In the genomic region with DNA sequence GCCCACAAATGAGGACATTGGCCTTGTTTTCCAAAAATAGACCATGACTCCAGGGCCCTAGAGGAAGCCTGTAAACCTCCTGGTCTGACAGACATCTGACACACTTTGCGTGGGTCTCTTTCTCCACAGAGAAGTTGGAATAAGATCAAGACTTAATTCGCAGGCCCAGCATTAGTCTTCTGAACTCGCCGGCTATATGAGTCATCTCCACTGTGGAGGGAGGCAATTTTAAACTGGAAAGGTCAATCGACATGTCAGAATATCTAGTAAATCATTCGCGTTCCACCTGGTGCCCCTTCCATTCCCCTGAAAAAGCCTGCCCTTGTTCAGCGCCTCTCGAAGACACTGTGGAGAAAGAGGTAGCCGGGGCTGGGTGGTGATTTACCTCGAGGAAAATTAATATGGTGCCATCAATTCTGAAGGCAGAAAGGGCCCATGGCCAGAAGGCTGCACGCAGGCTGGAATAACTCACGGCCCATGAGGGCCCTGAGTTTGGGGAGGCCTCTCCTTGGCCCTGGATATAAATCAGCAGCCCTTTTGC, we compare ENCODE assay signal across 8 cellular contexts.
DNase-seq lines count a peak whose midpoint lies in the region; ATAC-seq and TF ChIP-seq lines count a peak whose summit lies in the region.

No MANE protein-coding gene starts in this region.

- H4K20me1 ChIP-seq in Karpas-422 (ENCODE audit: insufficient read depth, low read depth, low read length) = no peaks in the 10 kb centered on the region

- H3K9me3 Mint-ChIP-seq in activated naive CD4-positive, alpha-beta T cell treated with anti-CD3 and anti-CD28 coated beads, Interleukin-2, amount 50 U/mL, for 72 hours = no peaks in the 10 kb centered on the region
- no peaks in the 10 kb centered on the region for H3K9me3 Mint-ChIP-seq in activated naive CD8-positive, alpha-beta T cell treated with anti-CD3 and anti-CD28 coated beads, Interleukin-2, amount 50 U/mL, for 24 hours

- no peaks in the 10 kb centered on the region for H3K27me3 ChIP-seq in thoracic aorta (replicated peaks; ENCODE audit: insufficient read depth)
- H3K27me3 ChIP-seq in ascending aorta = no peaks in the 10 kb centered on the region
- H3K27me3 ChIP-seq in Karpas-422 (ENCODE audit: low read length) = no peaks in the 10 kb centered on the region

- no peaks in the 10 kb centered on the region for H3K9me3 ChIP-seq in thoracic aorta
- no peaks in the 10 kb centered on the region for H3K9me3 ChIP-seq in ascending aorta
- no peaks in the 10 kb centered on the region for H3K9me3 ChIP-seq in Karpas-422 (ENCODE audit: low read length)

- H3K27ac ChIP-seq in thoracic aorta (no peak overlapping the region), ascending aorta (peak overlapping the region in 1 of 2 donors; percentile 51), Karpas-422 (ENCODE audit: low read length) (no peak overlapping the region)

- no peak overlapping the region for H3K4me2 ChIP-seq in Karpas-422 (ENCODE audit: low read depth, low read length, poor library complexity, severe bottlenecking)

- H3K4me1 ChIP-seq in thoracic aorta (ENCODE audit: control insufficient read depth in 1 of 2, low read depth in 2 of 2) (peaks cover 0 to 19% of the 10 kb centered on the region in 2 donors), ascending aorta (peaks cover 4 to 12% of the 10 kb centered on the region in 2 donors), Karpas-422 (ENCODE audit: low read length) (peaks cover 8% of the 10 kb centered on the region)

- H3K36me3 ChIP-seq in thoracic aorta (no peaks in the 10 kb centered on the region), ascending aorta (peaks cover 3 to 4% of the 10 kb centered on the region in 2 donors), Karpas-422 (ENCODE audit: insufficient read depth, low read length) (no peaks in the 10 kb centered on the region)

- no peak for DNase-seq in activated naive CD4-positive, alpha-beta T cell treated with anti-CD3 and anti-CD28 coated beads, Interleukin-2, amount 50 U/mL, for 72 hours (ENCODE audit: low spot score in 2 of 2)
- no peak for DNase-seq in activated naive CD4-positive, alpha-beta T cell (lab: John Stamatoyannopoulos, UW)
- no peak for DNase-seq in activated naive CD8-positive, alpha-beta T cell treated with anti-CD3 and anti-CD28 coated beads, Interleukin-2, amount 50 U/mL, for 24 hours
- DNase-seq in kidney tubule cell (ENCODE audit: low spot score) (peak; percentile 90), thoracic aorta (ENCODE audit: low spot score) (no peak), ascending aorta (ENCODE audit: low spot score in 2 of 2) (no peak), Karpas-422 (no peak)

- intact Hi-C loops in ascending aorta (cut with DNase I) = no loop called here

- no peaks in the 10 kb centered on the region for H3K9me2 ChIP-seq in Karpas-422 (replicated peaks; ENCODE audit: insufficient read depth, low read length)

- peaks cover 0 to 5% of the 10 kb centered on the region in 2 donors for H3K36me3 Mint-ChIP-seq in activated naive CD4-positive, alpha-beta T cell treated with anti-CD3 and anti-CD28 coated beads, Interleukin-2, amount 50 U/mL, for 72 hours
- peaks cover 18% of the 10 kb centered on the region for H3K36me3 Mint-ChIP-seq in activated naive CD8-positive, alpha-beta T cell treated with anti-CD3 and anti-CD28 coated beads, Interleukin-2, amount 50 U/mL, for 24 hours (ENCODE audit: low read depth)

- peaks cover 89% of the 10 kb centered on the region for H3K4me1 Mint-ChIP-seq in activated naive CD8-positive, alpha-beta T cell treated with anti-CD3 and anti-CD28 coated beads, Interleukin-2, amount 50 U/mL, for 24 hours

- H3K4me3 Mint-ChIP-seq in activated naive CD8-positive, alpha-beta T cell treated with anti-CD3 and anti-CD28 coated beads, Interleukin-2, amount 50 U/mL, for 24 hours = no peak overlapping the region

- H2AFZ ChIP-seq in Karpas-422 (ENCODE audit: low read length) = no peak overlapping the region

- H3K27ac Mint-ChIP-seq in activated naive CD4-positive, alpha-beta T cell treated with anti-CD3 and anti-CD28 coated beads, Interleukin-2, amount 50 U/mL, for 72 hours = peak overlapping the region; percentile 71 to 87
- peak overlapping the region; percentile 72 for H3K27ac Mint-ChIP-seq in activated naive CD8-positive, alpha-beta T cell treated with anti-CD3 and anti-CD28 coated beads, Interleukin-2, amount 50 U/mL, for 24 hours

- peak in 1 of 2 donors; percentile 39 for ATAC-seq in activated naive CD4-positive, alpha-beta T cell treated with anti-CD3 and anti-CD28 coated beads, Interleukin-2, amount 50 U/mL, for 72 hours
- peak; percentile 46 for ATAC-seq in activated naive CD8-positive, alpha-beta T cell treated with anti-CD3 and anti-CD28 coated beads, Interleukin-2, amount 50 U/mL, for 24 hours
- ATAC-seq in thoracic aorta (ENCODE audit: insufficient number of reproducible peaks, low FRiP score, low read depth) (peak; percentile 47), GM19463 (IDR thresholded peaks at IDR 0.05; ENCODE audit: unreplicated experiment) (no peak)

- H3K79me2 ChIP-seq in Karpas-422 (ENCODE audit: low read length) = no peaks in the 10 kb centered on the region

- TF ChIP-seq CTCF in thoracic aorta (IDR thresholded peaks at IDR 0.05) (no peak), ascending aorta (IDR thresholded peaks at IDR 0.05) (no peak)

- no peak overlapping the region for H3K4me3 ChIP-seq in thoracic aorta
- H3K4me3 ChIP-seq in ascending aorta = no peak overlapping the region
- no peak overlapping the region for H3K4me3 ChIP-seq in Karpas-422 (ENCODE audit: low read length)

- H3K27me3 Mint-ChIP-seq in activated naive CD8-positive, alpha-beta T cell treated with anti-CD3 and anti-CD28 coated beads, Interleukin-2, amount 50 U/mL, for 24 hours = no peaks in the 10 kb centered on the region

- H3K9ac ChIP-seq in Karpas-422 (ENCODE audit: low read length) = no peak overlapping the region
